11 cellular contexts compared by ENCODE assay signal in the genomic region with DNA sequence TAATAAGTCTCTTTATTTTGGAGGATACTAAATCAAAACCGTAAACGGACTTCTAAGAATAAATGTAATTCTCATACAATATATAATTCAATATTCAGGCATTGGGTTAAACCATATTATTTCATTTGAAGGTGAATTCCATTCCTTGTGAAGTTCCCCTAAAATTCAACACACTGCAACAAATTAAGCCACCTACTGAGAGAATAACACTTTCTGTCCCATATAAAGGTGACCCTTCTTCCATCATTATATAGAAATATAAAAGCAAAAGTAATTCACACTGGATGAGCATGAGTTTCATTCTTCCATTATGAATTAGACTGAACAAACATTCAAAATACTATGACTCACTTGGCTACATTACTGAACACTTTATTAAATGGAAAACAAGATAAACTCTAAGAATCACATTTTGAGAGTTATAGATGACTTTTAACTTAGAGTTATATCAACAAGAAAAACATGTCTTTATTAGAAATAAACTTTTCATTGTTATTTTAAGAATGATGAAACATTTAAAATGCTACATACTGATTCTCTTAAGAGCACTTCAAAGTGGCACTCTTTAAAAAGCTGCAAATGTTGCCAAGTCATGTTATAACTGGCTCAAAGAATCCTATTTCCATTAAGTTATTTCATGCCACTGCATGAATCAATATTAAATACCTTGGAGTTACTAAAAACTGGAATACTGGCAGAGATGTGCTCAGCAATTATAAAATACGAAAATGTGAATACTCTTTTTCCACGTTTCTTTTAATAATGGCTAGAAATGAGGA. TPM values are rescaled to one million over a fixed set of nuclear protein-coding genes. Genes with fewer than 3 reads are reported as not detected.
DNase-seq lines count a peak whose midpoint lies in the region; ATAC-seq, FAIRE-seq and TF ChIP-seq lines count a peak whose summit lies in the region.
"Had no signal": no experiment of that assay in that cellular context is flagged by ENCODE, and none has a peak within 500 bp of the region (broad histone marks: within the 10 kb centered on the region; RNA-seq: fewer than 3 reads in every experiment).

No MANE protein-coding gene starts in this region.

- peak overlapping the region; percentile 34 for H3K27ac Mint-ChIP-seq in astrocyte (ENCODE audit: unreplicated experiment)

- peak overlapping the region; percentile 52 for H3K4me2 ChIP-seq in astrocyte (ENCODE audit: low read length)

- TF ChIP-seq CTCF in astrocyte (IDR thresholded peaks at IDR 0.05; ENCODE audit: insufficient read depth, low read depth, low read length) = no peak
- TF ChIP-seq CTCF in tibial artery (IDR thresholded peaks at IDR 0.05) = no peak
- TF ChIP-seq CTCF in ascending aorta (IDR thresholded peaks at IDR 0.05) = no peak

- H3K9me3 ChIP-seq in astrocyte (ENCODE audit: insufficient read depth, low read depth, low read length) (no peaks in the 10 kb centered on the region), iPS-15b (ENCODE audit: control insufficient read depth, insufficient read depth, low read length) (no peaks in the 10 kb centered on the region), tibial artery (no peaks in the 10 kb centered on the region), ascending aorta (no peaks in the 10 kb centered on the region)
- H3K9me3 ChIP-seq: heart right ventricle, Peyer's patch, prostate gland had no signal

- intact Hi-C loops in tibial artery (cut with DNase I; ENCODE audit: low total_unique reads) (no loop called here), ascending aorta (cut with DNase I) (no loop called here)

- no peak for DNase-seq in activated T-cell treated with anti-CD3 and anti-CD28 coated beads, Interleukin-2, amount 50 U/mL, for 4 hours
- no peak for DNase-seq in activated T-cell treated with anti-CD3 and anti-CD28 coated beads, Interleukin-2, amount 50 U/mL, for 48 hours
- DNase-seq in astrocyte (ENCODE audit: low read depth) (peak; percentile 29), tibial artery (no peak), ascending aorta (ENCODE audit: low spot score in 2 of 2) (no peak), cerebellar nuclear complex (lab: John Stamatoyannopoulos, UW) (no peak)
- DNase-seq: heart right ventricle, Peyer's patch had no signal

- no peaks in the 10 kb centered on the region for H3K27me3 Mint-ChIP-seq in activated T-cell treated with anti-CD3 and anti-CD28 coated beads, Interleukin-2, amount 50 U/mL, for 4 hours (ENCODE audit: low read depth)
- no peaks in the 10 kb centered on the region for H3K27me3 Mint-ChIP-seq in astrocyte (ENCODE audit: low read depth, unreplicated experiment)

- H3K4me3 Mint-ChIP-seq in activated T-cell treated with anti-CD3 and anti-CD28 coated beads, Interleukin-2, amount 50 U/mL, for 4 hours = peak overlapping the region; percentile 69
- H3K4me3 Mint-ChIP-seq in astrocyte (ENCODE audit: unreplicated experiment) = peak overlapping the region; percentile 98

- no peak overlapping the region for H3K27ac ChIP-seq in astrocyte (ENCODE audit: low read depth, low read length)
- H3K27ac ChIP-seq in tibial artery = peak overlapping the region; percentile 80 to 83
- no peak overlapping the region for H3K27ac ChIP-seq in ascending aorta
- H3K27ac ChIP-seq: prostate gland had no signal

- ATAC-seq in activated T-cell treated with anti-CD3 and anti-CD28 coated beads, Interleukin-2, amount 50 U/mL, for 4 hours = no peak
- ATAC-seq in GM19395 (IDR thresholded peaks at IDR 0.05; ENCODE audit: unreplicated experiment) = no peak
- ATAC-seq: heart right ventricle had no signal

- no peak for FAIRE-seq in astrocyte (lab: Jason Lieb, UNC)

- H3K79me2 ChIP-seq in astrocyte (ENCODE audit: insufficient read depth, low read length) = peaks cover 40% of the 10 kb centered on the region

- peak overlapping the region; percentile 24 for H3K4me3 ChIP-seq in astrocyte (ENCODE audit: insufficient read depth, low read depth, low read length)
- H3K4me3 ChIP-seq in iPS-15b (ENCODE audit: low read depth, low read length) = peak overlapping the region; percentile 84
- peak overlapping the region; percentile 96 to 97 for H3K4me3 ChIP-seq in tibial artery
- H3K4me3 ChIP-seq in ascending aorta = peak overlapping the region in 1 of 2 donors; percentile 94

- H3K36me3 ChIP-seq in astrocyte (ENCODE audit: insufficient read depth, low read length) (no peaks in the 10 kb centered on the region), iPS-15b (ENCODE audit: control insufficient read depth, insufficient read depth, low read length) (no peaks in the 10 kb centered on the region), tibial artery (no peaks in the 10 kb centered on the region), ascending aorta (no peaks in the 10 kb centered on the region)
- H3K36me3 ChIP-seq: heart right ventricle, Peyer's patch, prostate gland had no signal

- peaks cover 61% of the 10 kb centered on the region for H3K4me1 Mint-ChIP-seq in activated T-cell treated with anti-CD3 and anti-CD28 coated beads, Interleukin-2, amount 50 U/mL, for 4 hours (ENCODE audit: low read depth)
- H3K4me1 Mint-ChIP-seq in astrocyte (ENCODE audit: low read depth, unreplicated experiment) = peaks cover 18% of the 10 kb centered on the region

- no peaks in the 10 kb centered on the region for H3K9me3 Mint-ChIP-seq in activated T-cell treated with anti-CD3 and anti-CD28 coated beads, Interleukin-2, amount 50 U/mL, for 4 hours
- H3K9me3 Mint-ChIP-seq in astrocyte (ENCODE audit: unreplicated experiment) = no peaks in the 10 kb centered on the region

- H3K36me3 Mint-ChIP-seq in activated T-cell treated with anti-CD3 and anti-CD28 coated beads, Interleukin-2, amount 50 U/mL, for 4 hours (ENCODE audit: insufficient read depth) = peaks cover 16% of the 10 kb centered on the region
- no peaks in the 10 kb centered on the region for H3K36me3 Mint-ChIP-seq in astrocyte (ENCODE audit: low read depth, unreplicated experiment)

- no peak overlapping the region for H2AFZ ChIP-seq in astrocyte (ENCODE audit: low read depth, low read length)

- no peaks in the 10 kb centered on the region for H4K20me1 ChIP-seq in astrocyte (ENCODE audit: insufficient read depth, low read length)

- H3K27me3 ChIP-seq in astrocyte (ENCODE audit: insufficient read depth, low read length) = no peaks in the 10 kb centered on the region
- H3K27me3 ChIP-seq in iPS-15b (ENCODE audit: control insufficient read depth, insufficient read depth, low read length) = no peaks in the 10 kb centered on the region
- no peaks in the 10 kb centered on the region for H3K27me3 ChIP-seq in tibial artery
- no peaks in the 10 kb centered on the region for H3K27me3 ChIP-seq in ascending aorta
- H3K27me3 ChIP-seq: heart right ventricle, Peyer's patch had no signal

- H3K4me1 ChIP-seq in astrocyte (ENCODE audit: insufficient read depth, low read length) = peaks cover 22% of the 10 kb centered on the region
- H3K4me1 ChIP-seq in iPS-15b (ENCODE audit: control insufficient read depth, insufficient read depth, low read length) = peaks cover 12% of the 10 kb centered on the region
- peaks cover 0 to 40% (median 19%) of the 10 kb centered on the region in 4 donors for H3K4me1 ChIP-seq in tibial artery
- peaks cover 0 to 12% of the 10 kb centered on the region in 2 donors for H3K4me1 ChIP-seq in ascending aorta
- H3K4me1 ChIP-seq: prostate gland had no signal

- H3K9ac ChIP-seq in astrocyte (ENCODE audit: low read length) (peak overlapping the region; percentile 21), iPS-15b (ENCODE audit: low read depth, low read length) (peak overlapping the region; percentile 17)

RNA-seq across cellular contexts. Expression of a gene that starts 2.7 kb away (rescaled TPM):
- 1 to 10 TPM; 6.8 to 9.3 (median 7.3) TPM for total RNA-seq in activated T-cell treated with anti-CD3 and anti-CD28 coated beads, Interleukin-2, amount 50 U/mL, for 4 hours
- total RNA-seq in astrocyte (85.6 and 98.1 TPM in 2 replicates), ascending aorta (15.1 TPM)

Comparison
In these comparisons a context has a peak if more than half of its experiments do, and no peak if none do; other contexts are left out.
1. H3K27ac ChIP-seq: peak in tibial artery (2 of 2); none in astrocyte (single experiment) and ascending aorta (0 of 2).